8 cellular contexts compared by ENCODE assay signal in the genomic region with DNA sequence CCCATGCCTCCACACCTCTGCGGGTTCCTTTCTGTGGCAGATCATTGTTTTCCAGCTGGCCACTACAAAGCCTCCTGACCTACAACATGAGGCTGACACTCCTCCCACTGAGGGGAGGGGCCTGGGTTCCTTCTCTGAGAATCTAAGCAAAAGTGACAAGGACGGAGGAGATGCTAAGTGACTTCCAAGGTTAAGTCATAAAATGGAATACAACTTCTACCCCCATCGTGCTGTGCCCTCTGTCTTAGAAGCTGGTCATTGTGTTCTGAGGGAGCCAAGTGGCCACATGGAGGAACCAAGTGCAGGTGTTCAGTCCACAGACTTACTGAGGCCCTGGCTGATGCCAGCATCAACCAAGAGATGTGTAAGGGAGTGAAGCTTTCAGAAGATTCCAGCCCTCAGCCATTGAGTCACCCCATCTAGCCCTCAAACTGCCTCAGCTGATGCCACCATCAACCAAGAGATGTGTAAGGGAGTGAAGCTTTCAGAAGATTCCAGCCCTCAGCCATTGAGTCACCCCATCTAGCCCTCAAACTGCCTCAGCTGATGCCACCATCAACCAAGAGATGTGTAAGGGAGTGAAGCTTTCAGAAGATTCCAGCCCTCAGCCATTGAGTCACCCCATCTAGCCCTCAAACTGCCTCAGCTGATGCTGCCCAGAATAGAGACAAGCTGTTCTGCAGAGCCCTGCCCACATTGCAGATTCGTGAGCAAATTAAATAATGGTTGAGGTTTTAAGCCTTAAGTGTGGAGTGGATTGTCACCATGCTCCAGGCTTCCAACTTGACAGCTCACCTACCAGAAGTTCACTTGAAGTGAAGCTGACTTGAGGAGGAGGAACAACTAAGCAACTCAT.
DNase-seq lines count a peak whose midpoint lies in the region; ATAC-seq and TF ChIP-seq lines count a peak whose summit lies in the region.
"Not testable (repeated sequence)": the region's sequence is repeated elsewhere in the genome, so short reads cannot be mapped to it uniquely, and the experiment has no call there.

No MANE protein-coding gene starts in this region.

- H3K27ac ChIP-seq in CD4-positive, alpha-beta T cell (ENCODE audit: low read depth, low read length): not testable (repeated sequence)
- H3K27ac ChIP-seq in ascending aorta: peak overlapping the region; percentile 52 to 62

- ATAC-seq in CD4-positive, alpha-beta T cell (ENCODE audit: poor library complexity): not testable (repeated sequence)
- ATAC-seq in GM21423 (IDR thresholded peaks at IDR 0.05; ENCODE audit: unreplicated experiment) (peak; percentile 19), HG03469 (IDR thresholded peaks at IDR 0.05; ENCODE audit: unreplicated experiment) (peak; percentile 6), T-helper 17 cell (peak; percentile 18), mucosa of descending colon (peak; percentile 9)

- H3K9me3 Mint-ChIP-seq in CD4-positive, alpha-beta T cell: not testable (repeated sequence)

- intact Hi-C loops in CD4-positive, alpha-beta T cell (cut with DNase I, micrococcal nuclease): loop anchor here (1.0 to 5.0 kb wide), 2 partner anchors 389 to 472 kb away; no protein-coding TSS in a partner anchor
- intact Hi-C loops in ascending aorta (cut with DNase I): loop anchor here (1.0 to 5.0 kb wide), 5 partner anchors 188 to 471 kb away; partner anchors contain the start of genes CISD2 and UBE2D3
- intact Hi-C loops in mucosa of descending colon (cut with DNase I, micrococcal nuclease): loop anchor here (5.0 to 10.0 kb wide), 3 partner anchors 175 to 395 kb away; partner anchors contain the start of gene SLC9B1 (in 1 of the 2)

- not testable (repeated sequence) for H3K4me1 ChIP-seq in ascending aorta; mucosa of descending colon (ENCODE audit: low read depth)

- not testable (repeated sequence) for DNase-seq in CD4-positive, alpha-beta T cell; T-helper 17 cell; ascending aorta (ENCODE audit: low spot score in 2 of 2); mucosa of descending colon
- DNase-seq in fibroblast of peridontal ligament (ENCODE audit: extremely low read depth): peak; percentile 46
- peak; percentile 56 for DNase-seq in stimulated activated CD8-positive, alpha-beta memory T cell treated with anti-CD3 and anti-CD28 coated beads, Interleukin-4, amount 100 ng/mL, for 48 hours

- not testable (repeated sequence) for H3K4me3 ChIP-seq in ascending aorta, mucosa of descending colon

- H3K4me3 Mint-ChIP-seq in CD4-positive, alpha-beta T cell; T-helper 17 cell: not testable (repeated sequence)

- POLR2A ChIA-PET in CD4-positive, alpha-beta T cell (lab: Charles Lee): interaction anchor here (0.5 to 1.3 kb wide), 7 partner anchors 8 to 207 kb away, joined by 3 to 8 read pairs (median 5); partner anchors contain the start of gene UBE2D3

- H3K4me1 Mint-ChIP-seq in CD4-positive, alpha-beta T cell (ENCODE audit: low read depth): peaks cover 37% of the 10 kb centered on the region
- H3K4me1 Mint-ChIP-seq in T-helper 17 cell: peaks cover 41% of the 10 kb centered on the region

- CTCF ChIA-PET in CD4-positive, alpha-beta T cell (lab: Charles Lee): interaction anchor here (0.9 to 1.3 kb wide), 7 partner anchors 11 to 399 kb away, joined by 3 to 11 read pairs (median 3); partner anchors contain the start of gene NFKB1

- H3K27me3 Mint-ChIP-seq in CD4-positive, alpha-beta T cell; T-helper 17 cell: not testable (repeated sequence)

- H3K36me3 ChIP-seq in ascending aorta: peaks cover 9 to 15% of the 10 kb centered on the region in 2 donors
- H3K36me3 ChIP-seq in mucosa of descending colon (ENCODE audit: low read depth): not testable (repeated sequence)

- H3K36me3 Mint-ChIP-seq in CD4-positive, alpha-beta T cell (ENCODE audit: low read depth): peaks cover 28% of the 10 kb centered on the region
- not testable (repeated sequence) for H3K36me3 Mint-ChIP-seq in T-helper 17 cell (ENCODE audit: low read depth)

- TF ChIP-seq CTCF in CD4-positive, alpha-beta T cell (IDR thresholded peaks at IDR 0.05); ascending aorta (IDR thresholded peaks at IDR 0.05); mucosa of descending colon (IDR thresholded peaks at IDR 0.05): not testable (repeated sequence)

- not testable (repeated sequence) for H3K27me3 ChIP-seq in CD4-positive, alpha-beta T cell (ENCODE audit: control insufficient read depth, insufficient read depth, low read length); ascending aorta

- not testable (repeated sequence) for H3K9me3 ChIP-seq in CD4-positive, alpha-beta T cell (ENCODE audit: control insufficient read depth, low read length); T-helper 17 cell (ENCODE audit: control insufficient read depth, low read length, poor library complexity, severe bottlenecking); ascending aorta; mucosa of descending colon

- H3K27ac Mint-ChIP-seq in CD4-positive, alpha-beta T cell: peak overlapping the region; percentile 34
- peak overlapping the region; percentile 78 for H3K27ac Mint-ChIP-seq in T-helper 17 cell
